ENCODE assay signal across 11 cellular contexts in the genomic region with DNA sequence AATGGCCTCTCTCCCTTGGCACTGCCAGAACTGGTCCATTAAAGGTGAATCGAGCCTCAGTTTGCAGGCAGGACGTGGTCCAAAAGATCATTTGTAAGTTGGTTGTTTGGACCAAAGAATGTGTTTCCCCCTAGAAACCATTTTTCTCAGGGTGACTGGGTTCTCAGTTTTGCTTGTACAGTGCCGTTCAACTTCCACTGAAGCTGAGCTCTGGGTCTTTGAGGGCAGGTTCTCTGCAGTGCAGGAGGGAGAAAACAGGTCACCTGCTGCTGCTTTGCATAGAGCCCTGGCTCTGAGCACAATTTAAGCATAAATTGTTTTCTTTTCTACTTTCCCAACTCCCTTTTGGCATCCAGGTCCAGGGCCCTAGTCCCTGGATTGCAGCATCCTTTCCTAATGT. TPM values are rescaled to one million over a fixed set of nuclear protein-coding genes. Genes with fewer than 3 reads are reported as not detected.
DNase-seq lines count a peak whose midpoint lies in the region; ATAC-seq and TF ChIP-seq lines count a peak whose summit lies in the region.
"Had no signal": no experiment of that assay in that cellular context is flagged by ENCODE, and none has a peak within 500 bp of the region (broad histone marks: within the 10 kb centered on the region; RNA-seq: fewer than 3 reads in every experiment).

No MANE protein-coding gene starts in this region.

- peak overlapping the region; percentile 87 for H3K4me3 Mint-ChIP-seq in activated T-helper 17 cell treated with anti-CD3 and anti-CD28 coated beads, Interleukin-2, amount 50 U/mL, for 72 hours
- peak overlapping the region; percentile 85 for H3K4me3 Mint-ChIP-seq in natural killer cell treated with Interleukin-12 subunit alpha and Interleukin-12 subunit beta and Interleukin-15 and Interleukin-18, amount 100 ng/mL, for 72 hours
- no peak overlapping the region for H3K4me3 Mint-ChIP-seq in Calu3 (ENCODE audit: low read depth, unreplicated experiment)

- intact Hi-C loops in adrenal gland (cut with DNase I) (no loop called here), Calu3 (cut with micrococcal nuclease; ENCODE audit: unreplicated experiment) (no loop called here)

- no peak for TF ChIP-seq POLR2A in adrenal gland (IDR thresholded peaks at IDR 0.05)

- H3K4me3 ChIP-seq in HAP-1 (no peak overlapping the region), adrenal gland (no peak overlapping the region)
- H3K4me3 ChIP-seq: K562 had no signal

- H3K4me1 ChIP-seq in HAP-1: no peaks in the 10 kb centered on the region
- H3K4me1 ChIP-seq in adrenal gland (replicated peaks in 1 of 2): peaks cover 0 to 10% of the 10 kb centered on the region in 2 donors

- CTCF ChIA-PET in Calu3 (lab: Charles Lee): no interaction called here

- peaks cover 42% of the 10 kb centered on the region for H3K4me1 Mint-ChIP-seq in activated T-helper 17 cell treated with anti-CD3 and anti-CD28 coated beads, Interleukin-2, amount 50 U/mL, for 72 hours
- peaks cover 51 to 68% of the 10 kb centered on the region in 2 donors for H3K4me1 Mint-ChIP-seq in natural killer cell treated with Interleukin-12 subunit alpha and Interleukin-12 subunit beta and Interleukin-15 and Interleukin-18, amount 100 ng/mL, for 72 hours (ENCODE audit: low read depth in 2 of 2)
- H3K4me1 Mint-ChIP-seq in Calu3 (ENCODE audit: low read depth, unreplicated experiment): no peaks in the 10 kb centered on the region

- 74 to 89% (median 87%) methylated on average over 3 of the region's 3 CpGs for WGBS in adrenal gland, 4 donors

- peak overlapping the region; percentile 96 for H3K27ac Mint-ChIP-seq in activated T-helper 17 cell treated with anti-CD3 and anti-CD28 coated beads, Interleukin-2, amount 50 U/mL, for 72 hours
- peak overlapping the region; percentile 98 to 99 for H3K27ac Mint-ChIP-seq in natural killer cell treated with Interleukin-12 subunit alpha and Interleukin-12 subunit beta and Interleukin-15 and Interleukin-18, amount 100 ng/mL, for 72 hours
- no peak overlapping the region for H3K27ac Mint-ChIP-seq in Calu3 (ENCODE audit: unreplicated experiment)

- no peaks in the 10 kb centered on the region for H3K36me3 Mint-ChIP-seq in activated T-helper 17 cell treated with anti-CD3 and anti-CD28 coated beads, Interleukin-2, amount 50 U/mL, for 72 hours (ENCODE audit: low read depth)
- H3K36me3 Mint-ChIP-seq in natural killer cell treated with Interleukin-12 subunit alpha and Interleukin-12 subunit beta and Interleukin-15 and Interleukin-18, amount 100 ng/mL, for 72 hours: no peaks in the 10 kb centered on the region
- H3K36me3 Mint-ChIP-seq in Calu3 (ENCODE audit: insufficient read depth, unreplicated experiment): no peaks in the 10 kb centered on the region

- no peaks in the 10 kb centered on the region for H3K9me3 Mint-ChIP-seq in activated T-helper 17 cell treated with anti-CD3 and anti-CD28 coated beads, Interleukin-2, amount 50 U/mL, for 72 hours
- H3K9me3 Mint-ChIP-seq in natural killer cell treated with Interleukin-12 subunit alpha and Interleukin-12 subunit beta and Interleukin-15 and Interleukin-18, amount 100 ng/mL, for 72 hours: no peaks in the 10 kb centered on the region
- no peaks in the 10 kb centered on the region for H3K9me3 Mint-ChIP-seq in Calu3 (ENCODE audit: low read depth, unreplicated experiment)

- H3K9me3 ChIP-seq in HAP-1 (no peaks in the 10 kb centered on the region), adrenal gland (replicated peaks in 1 of 3) (no peaks in the 10 kb centered on the region)

- TF ChIP-seq CTCF in adrenal gland (IDR thresholded peaks at IDR 0.05) (no peak), Calu3 (IDR thresholded peaks at IDR 0.05; ENCODE audit: unreplicated experiment) (no peak)

- H3K36me3 ChIP-seq in HAP-1 (replicated peaks): no peaks in the 10 kb centered on the region
- no peaks in the 10 kb centered on the region for H3K36me3 ChIP-seq in adrenal gland (replicated peaks in 1 of 2)

- DNase-seq in G401 (ENCODE audit: low spot score) (peak; percentile 51), NCI-H510A (lab: John Stamatoyannopoulos, UW) (no peak), HAP-1 (ENCODE audit: low spot score in 2 of 2) (no peak), adrenal gland (no peak), Calu3 (no peak)
- DNase-seq in natural killer cell treated with Interleukin-12 subunit alpha and Interleukin-12 subunit beta and Interleukin-15 and Interleukin-18, amount 100 ng/mL, for 72 hours (ENCODE audit: low spot score): no peak
- DNase-seq: DMS53 had no signal

- no peaks in the 10 kb centered on the region for H3K27me3 Mint-ChIP-seq in activated T-helper 17 cell treated with anti-CD3 and anti-CD28 coated beads, Interleukin-2, amount 50 U/mL, for 72 hours
- H3K27me3 Mint-ChIP-seq in natural killer cell treated with Interleukin-12 subunit alpha and Interleukin-12 subunit beta and Interleukin-15 and Interleukin-18, amount 100 ng/mL, for 72 hours: no peaks in the 10 kb centered on the region
- H3K27me3 Mint-ChIP-seq in Calu3 (ENCODE audit: unreplicated experiment): peaks cover 15% of the 10 kb centered on the region

- H3K27ac ChIP-seq in adrenal gland: no peak overlapping the region

- in situ Hi-C loops in G401 (cut with HindIII; ENCODE audit: low sequenced_read_pairs): no loop called here
- in situ Hi-C loops in HAP-1 (cut with MboI; ENCODE audit: low sequenced_read_pairs): no loop called here

- peak; percentile 27 for ATAC-seq in GM21723 (IDR thresholded peaks at IDR 0.05; ENCODE audit: unreplicated experiment)
- ATAC-seq in activated T-helper 17 cell treated with anti-CD3 and anti-CD28 coated beads, Interleukin-2, amount 50 U/mL, for 72 hours (replicated peaks): peak; percentile 52
- peak in 1 of 2 donors; percentile 11 for ATAC-seq in natural killer cell treated with Interleukin-12 subunit alpha and Interleukin-12 subunit beta and Interleukin-15 and Interleukin-18, amount 100 ng/mL, for 72 hours
- ATAC-seq: K562 had no signal

- no peaks in the 10 kb centered on the region for H3K27me3 ChIP-seq in HAP-1 (ENCODE audit: low read depth)
- H3K27me3 ChIP-seq in adrenal gland: no peaks in the 10 kb centered on the region

- no TSS peak for BruUV-seq in Calu3 (replicated peaks; lab: Mats Ljungman, UMichigan)

RNA-seq across cellular contexts. Expression of a gene that starts 8.9 kb away (rescaled TPM):
- total RNA-seq in G401 (2014; rRNA removed; shearing (Covaris generic)): 142 and 144 TPM in 2 replicates
- total RNA-seq in activated T-helper 17 cell treated with anti-CD3 and anti-CD28 coated beads, Interleukin-2, amount 50 U/mL, for 72 hours: 100 to 1,000 TPM; 100 to 112 TPM
- 10 to 100 TPM; 47.1 to 62.2 TPM for total RNA-seq in natural killer cell treated with Interleukin-12 subunit alpha and Interleukin-12 subunit beta and Interleukin-15 and Interleukin-18, amount 100 ng/mL, for 72 hours
- total RNA-seq in adrenal gland (100 to 1,000 TPM in 1 of 8 donors, 10 to 100 TPM in 7; 55.5 to 113 (median 72.6) TPM), Calu3 (2022) (59.5 and 62.2 TPM in 2 replicates)
- polyA plus RNA-seq in adrenal gland: 100 to 1,000 TPM in 2 of 3 donors, 10 to 100 TPM in 1; 82.6 to 135 (median 135) TPM

RNA-seq across cellular contexts. Expression of a gene that starts 52.0 kb away (rescaled TPM):
- 0.31 and 0.37 TPM in 2 replicates for total RNA-seq in G401 (2014; rRNA removed; shearing (Covaris generic))
- total RNA-seq in activated T-helper 17 cell treated with anti-CD3 and anti-CD28 coated beads, Interleukin-2, amount 50 U/mL, for 72 hours: 1 to 10 TPM in 1 of 2 donors, under 1 TPM in 1; 0.64 to 5.5 TPM
- 1 to 10 TPM; 2.4 to 5.8 TPM for total RNA-seq in natural killer cell treated with Interleukin-12 subunit alpha and Interleukin-12 subunit beta and Interleukin-15 and Interleukin-18, amount 100 ng/mL, for 72 hours
- total RNA-seq in adrenal gland (10 to 100 TPM in 1 of 8 donors, 1 to 10 TPM in 6, under 1 TPM in 1; 0.84 to 83.0 (median 2.5) TPM), Calu3 (2022) (0.12 and 0.19 TPM in 2 replicates)
- 10 to 100 TPM in 1 of 3 donors, 1 to 10 TPM in 1, under 1 TPM in 1; 0.47 to 59.7 (median 1.1) TPM for polyA plus RNA-seq in adrenal gland
- total RNA-seq: epithelial cell of proximal tubule had no signal

RNA-seq across cellular contexts. Expression of a gene that starts 52.4 kb away (rescaled TPM):
- total RNA-seq in G401 (2014; rRNA removed; shearing (Covaris generic)): 4.3 and 17.3 TPM in 2 replicates
- 1 to 10 TPM; 4.8 to 6.3 TPM for total RNA-seq in activated T-helper 17 cell treated with anti-CD3 and anti-CD28 coated beads, Interleukin-2, amount 50 U/mL, for 72 hours
- 1 to 10 TPM; 2.4 to 4.7 TPM for total RNA-seq in natural killer cell treated with Interleukin-12 subunit alpha and Interleukin-12 subunit beta and Interleukin-15 and Interleukin-18, amount 100 ng/mL, for 72 hours
- 10 to 100 TPM in 4 of 8 donors, 1 to 10 TPM in 4; 7.3 to 49.6 (median 12.7) TPM for total RNA-seq in adrenal gland
- 10 to 100 TPM in 1 of 3 donors, 1 to 10 TPM in 2; 2.1 to 22.9 (median 3.1) TPM for polyA plus RNA-seq in adrenal gland
- total RNA-seq in Calu3 (2022): 1.4 and 2.4 TPM in 2 replicates
